10 cellular contexts compared by ENCODE assay signal in the genomic region with DNA sequence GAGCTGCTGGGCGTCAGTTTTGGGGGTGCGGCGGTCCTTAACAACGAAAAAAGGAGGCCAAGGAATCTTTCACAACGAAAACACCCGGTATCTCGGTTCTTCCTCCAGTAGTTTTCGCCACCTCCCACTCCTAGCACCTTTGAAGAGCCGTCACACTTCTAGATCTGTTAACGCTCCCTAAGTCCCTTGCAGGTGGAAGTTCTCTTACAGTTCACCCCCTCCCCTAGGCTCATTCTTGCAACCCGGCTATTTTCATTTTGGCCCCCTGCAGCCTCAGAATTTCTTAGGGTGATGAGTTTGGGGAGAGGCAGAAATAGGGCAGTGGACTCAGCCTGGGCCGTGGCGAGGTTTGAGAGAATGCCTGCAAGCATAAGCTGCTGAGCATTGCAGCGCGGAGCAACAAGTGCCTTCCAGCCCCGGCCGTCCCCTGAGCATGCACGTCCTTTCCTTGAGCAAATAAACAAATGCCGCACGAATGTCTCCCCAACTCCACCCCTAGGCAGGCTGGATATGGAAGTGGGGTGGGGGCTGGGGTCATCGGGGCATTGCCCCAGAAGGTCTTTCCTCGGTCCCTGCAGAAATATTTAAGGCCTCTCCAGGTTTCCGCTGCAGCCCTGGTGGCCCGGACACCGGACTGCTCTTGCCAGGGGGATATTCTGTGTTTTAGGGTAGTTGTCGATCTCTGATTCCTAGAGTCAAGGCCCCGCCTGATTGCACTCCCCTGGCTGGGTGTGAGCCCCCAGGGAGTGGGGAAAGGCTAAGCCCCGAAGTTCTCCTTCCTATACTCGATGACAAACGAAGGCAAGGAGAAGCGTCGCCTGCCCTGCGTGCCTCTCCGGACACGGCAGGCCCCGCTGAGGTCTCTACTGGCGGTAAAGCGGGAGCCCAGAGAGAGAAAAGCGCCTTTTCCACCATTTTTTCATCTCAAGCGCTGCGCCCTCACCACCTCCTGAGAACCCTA. TPM values are rescaled to one million over a fixed set of nuclear protein-coding genes. Genes with fewer than 3 reads are reported as not detected.
A peak's percentile ranks its signal among the peaks of the same experiment; 100 is the strongest.
DNase-seq lines count a peak whose midpoint lies in the region; ATAC-seq and TF ChIP-seq lines count a peak whose summit lies in the region.
"Had no signal": no experiment of that assay in that cellular context is flagged by ENCODE, and none has a peak within 500 bp of the region (broad histone marks: within the 10 kb centered on the region; RNA-seq: fewer than 3 reads in every experiment).

No MANE protein-coding gene starts in this region.

- POLR2A ChIA-PET in IMR-90 (lab: Charles Lee; ENCODE audit: unreplicated experiment) = no interaction called here

- no peak overlapping the region for H3K4ac ChIP-seq in IMR-90 (ENCODE audit: low read depth, low read length)

- no TSS peak for BruUV-seq in IMR-90 (replicated peaks; lab: Mats Ljungman, UMichigan)

- no peak overlapping the region for H3K4me3 ChIP-seq in IMR-90 (ENCODE audit: insufficient read depth, low read depth, low read length)
- H3K4me3 ChIP-seq in osteoblast (ENCODE audit: insufficient read depth, low read length) = no peak overlapping the region

- dilution Hi-C loops in IMR-90 (cut with HindIII; ENCODE audit: low sequenced_read_pairs, unreplicated experiment) = no loop called here

- H3K36me3 ChIP-seq in IMR-90 (ENCODE audit: control insufficient read depth, insufficient read depth, low read length) (no peaks in the 10 kb centered on the region), osteoblast (ENCODE audit: insufficient read depth, low read length) (no peaks in the 10 kb centered on the region)

- H2BK15ac ChIP-seq in IMR-90 (ENCODE audit: low read depth, low read length) = no peak overlapping the region

- CTCF ChIA-PET in IMR-90 (lab: Yijun Ruan, JAX) = interaction anchor here (0.6 kb wide), 1 partner anchor 505 kb away, joined by 3 read pairs; no protein-coding TSS in a partner anchor

- intact Hi-C loops in IMR-90 (cut with micrococcal nuclease) = loop anchor here (10.0 kb wide), 2 partner anchors 170 to 260 kb away; no protein-coding TSS in a partner anchor

- H3K9me1 ChIP-seq in IMR-90 (ENCODE audit: insufficient read depth, low read length) = no peaks in the 10 kb centered on the region

- no peak overlapping the region for H2AK5ac ChIP-seq in IMR-90 (ENCODE audit: low read depth, low read length)

- in situ Hi-C loops in IMR-90 (cut with MboI; ENCODE audit: low sequenced_read_pairs) = no loop called here

- H3K4me2 ChIP-seq in IMR-90 (ENCODE audit: low read depth, low read length) (no peak overlapping the region; the same call in 1 of the 2 replicates), osteoblast (ENCODE audit: insufficient read depth, low read length) (no peak overlapping the region)

- no peaks in the 10 kb centered on the region for H3K9me3 ChIP-seq in IMR-90 (ENCODE audit: control insufficient read depth, insufficient read depth, low read length)
- H3K9me3 ChIP-seq in osteoblast (ENCODE audit: low read depth, low read length) = no peaks in the 10 kb centered on the region

- peak; percentile 16 for DNase-seq in EL
- no peak for DNase-seq in IMR-90
- peak; percentile 83 for DNase-seq in osteoblast (ENCODE audit: insufficient read length, low spot score, missing footprints)
- DNase-seq: cerebellar nuclear complex, OCI-M1 had no signal

- no CpG with 5 or more reads among the region's 41 CpGs for WGBS in IMR-90 (ENCODE audit: extremely low coverage in 2 of 2, insufficient read length in 1 of 2), 2 experiments

- H2BK120ac ChIP-seq in IMR-90 (ENCODE audit: low read depth, low read length) = no peak overlapping the region

- no peak overlapping the region for H4K91ac ChIP-seq in IMR-90 (ENCODE audit: insufficient read depth, low read depth, low read length)

- TF ChIP-seq CTCF in IMR-90 (conservative IDR thresholded peaks at IDR 0.05; ENCODE audit: low read depth, low read length) (no peak), osteoblast (IDR thresholded peaks at IDR 0.05; ENCODE audit: extremely low read depth, low read depth, low read length) (no peak)

- H3K14ac ChIP-seq in IMR-90 (replicated peaks; ENCODE audit: low read depth, low read length) = no peak overlapping the region

- H3K4me1 ChIP-seq in IMR-90 (ENCODE audit: control insufficient read depth, insufficient read depth, low read length) (no peaks in the 10 kb centered on the region; the same call in 1 of the 2 replicates), osteoblast (ENCODE audit: insufficient read depth, low read length) (no peaks in the 10 kb centered on the region)

- H3K56ac ChIP-seq in IMR-90 (ENCODE audit: extremely low read depth, insufficient read depth, low read length) = no peak overlapping the region

- no peak overlapping the region for H2BK20ac ChIP-seq in IMR-90 (ENCODE audit: low read depth, low read length)

- no peak overlapping the region for H4K5ac ChIP-seq in IMR-90 (ENCODE audit: low read depth, low read length)

- no peak for TF ChIP-seq POLR2A in IMR-90 (IDR thresholded peaks at IDR 0.05; ENCODE audit: low read depth, low read length)

- no peaks in the 10 kb centered on the region for H3K79me2 ChIP-seq in osteoblast (ENCODE audit: insufficient read depth, low read length)

- H3K9ac ChIP-seq in IMR-90 (ENCODE audit: low read depth, low read length) = no peak overlapping the region

- no peak overlapping the region for H3K27ac ChIP-seq in IMR-90 (ENCODE audit: insufficient read depth, low read length)
- H3K27ac ChIP-seq in cingulate gyrus (ENCODE audit: low read depth, low read length) = peak overlapping the region; percentile 29
- H3K27ac ChIP-seq in osteoblast (ENCODE audit: low read depth, low read length) = no peak overlapping the region
- H3K27ac ChIP-seq: VCaP had no signal

- no peak overlapping the region for H2BK5ac ChIP-seq in IMR-90 (ENCODE audit: low read depth, low read length, poor library complexity, severe bottlenecking)

- no peak overlapping the region for H4K8ac ChIP-seq in IMR-90 (ENCODE audit: low read depth in 2 of 2, low read length in 2 of 2)

- no peak overlapping the region for H3K18ac ChIP-seq in IMR-90 (ENCODE audit: low read depth, low read length)

- H3K27me3 ChIP-seq in IMR-90 (ENCODE audit: control insufficient read depth, insufficient read depth, low read length) (peaks cover 86% of the 10 kb centered on the region), osteoblast (ENCODE audit: insufficient read depth, low read length) (peaks cover 90% of the 10 kb centered on the region)

- H2AFZ ChIP-seq in IMR-90 (replicated peaks; ENCODE audit: low read length, poor library complexity) (peak overlapping the region; percentile 23), osteoblast (ENCODE audit: low read length) (no peak overlapping the region)

- H3K79me1 ChIP-seq in IMR-90 (ENCODE audit: low read depth in 1 of 2, low read length in 2 of 2) = no peaks in the 10 kb centered on the region

- no peak for ATAC-seq in IMR-90 (ENCODE audit: low read depth)
- no peak for ATAC-seq in GM21786 (IDR thresholded peaks at IDR 0.05; ENCODE audit: unreplicated experiment)
- ATAC-seq in HG03460 (IDR thresholded peaks at IDR 0.05; ENCODE audit: unreplicated experiment) = no peak
- ATAC-seq in HG02798 (IDR thresholded peaks at IDR 0.05; ENCODE audit: poor library complexity, unreplicated experiment) = no peak

- no peak overlapping the region for H3K23ac ChIP-seq in IMR-90 (ENCODE audit: low read depth, low read length)

- no peaks in the 10 kb centered on the region for H4K20me1 ChIP-seq in IMR-90 (ENCODE audit: insufficient read depth, low read length)
- no peaks in the 10 kb centered on the region for H4K20me1 ChIP-seq in osteoblast (ENCODE audit: insufficient read depth, low read length)

- TF ChIP-seq RAD21 in IMR-90 (IDR thresholded peaks at IDR 0.05; ENCODE audit: low read length) = no peak

- no peak overlapping the region for H2AK9ac ChIP-seq in IMR-90 (replicated peaks; ENCODE audit: low read depth, low read length, poor library complexity)

TF ChIP-seq in IMR-90, 13 proteins besides CTCF, POLR2A, EP300 and RAD21:
- TF ChIP-seq MAZ (IDR thresholded peaks at IDR 0.05; ENCODE audit: borderline replicate concordance, low read depth, low read length) = no peak
- TF ChIP-seq, protein P1, sequence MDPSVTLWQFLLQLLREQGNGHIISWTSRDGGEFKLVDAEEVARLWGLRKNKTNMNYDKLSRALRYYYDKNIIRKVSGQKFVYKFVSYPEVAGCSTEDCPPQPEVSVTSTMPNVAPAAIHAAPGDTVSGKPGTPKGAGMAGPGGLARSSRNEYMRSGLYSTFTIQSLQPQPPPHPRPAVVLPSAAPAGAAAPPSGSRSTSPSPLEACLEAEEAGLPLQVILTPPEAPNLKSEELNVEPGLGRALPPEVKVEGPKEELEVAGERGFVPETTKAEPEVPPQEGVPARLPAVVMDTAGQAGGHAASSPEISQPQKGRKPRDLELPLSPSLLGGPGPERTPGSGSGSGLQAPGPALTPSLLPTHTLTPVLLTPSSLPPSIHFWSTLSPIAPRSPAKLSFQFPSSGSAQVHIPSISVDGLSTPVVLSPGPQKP (IDR thresholded peaks at IDR 0.05; ENCODE audit: borderline replicate concordance, low read depth, low read length) = no peak
- TF ChIP-seq MXI1 (IDR thresholded peaks at IDR 0.05; ENCODE audit: borderline replicate concordance, low read depth, low read length) = no peak
- TF ChIP-seq RFX5 (IDR thresholded peaks at IDR 0.05; ENCODE audit: low read depth, low read length) = no peak
- no peak for TF ChIP-seq CEBPB (IDR thresholded peaks at IDR 0.05; ENCODE audit: low read depth, low read length)
- TF ChIP-seq USF2 (IDR thresholded peaks at IDR 0.05; ENCODE audit: low read depth, low read length) = no peak
- TF ChIP-seq NFE2L2 (IDR thresholded peaks at IDR 0.05; ENCODE audit: low read depth, low read length) = no peak

RNA-seq across cellular contexts. Expression of gene RFX4, which starts 1.6 kb away (rescaled TPM):
- total RNA-seq in IMR-90 (2012; rRNA removed) = not detected in 2 replicates
- not detected in 2 replicates for polyA plus RNA-seq in IMR-90 (2012; rRNA removed)
- polyA plus RNA-seq in IMR-90 (2012; cell fraction: cytosol; rRNA removed) = not detected in 2 replicates
- not detected in 2 replicates for polyA plus RNA-seq in IMR-90 (2012; cell fraction: nucleus; rRNA removed; ENCODE audit: low replicate concordance)
- not detected in 2 replicates for total RNA-seq in osteoblast
